ENCODE assay signal across 22 cellular contexts in the genomic region with DNA sequence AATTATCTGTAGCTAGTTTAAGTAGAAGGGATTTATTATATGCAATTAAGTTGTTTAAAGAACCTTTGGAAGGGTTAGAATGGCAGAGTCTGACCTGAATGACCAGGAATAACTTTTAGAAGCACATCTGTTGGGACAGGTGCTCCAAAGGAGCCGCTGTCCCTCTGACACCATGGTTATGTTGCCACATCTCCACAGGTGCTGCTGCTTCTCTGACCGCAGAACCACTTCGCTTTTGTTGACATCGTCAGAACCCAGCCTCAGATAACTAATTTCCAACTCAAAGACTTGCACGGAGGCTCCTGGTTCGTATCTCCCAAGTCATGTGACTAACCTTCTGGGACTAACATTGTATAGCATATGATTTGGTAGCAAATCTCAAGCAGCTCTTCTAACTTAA. TPM values are rescaled to one million over a fixed set of nuclear protein-coding genes. Genes with fewer than 3 reads are reported as not detected.
"Had no signal": no experiment of that assay in that cellular context is flagged by ENCODE, and none has a peak within 500 bp of the region (broad histone marks: within the 10 kb centered on the region; RNA-seq: fewer than 3 reads in every experiment).

No MANE protein-coding gene starts in this region.

RNA-seq across cellular contexts. Expression of a gene that starts 13.9 kb away (rescaled TPM):
- total RNA-seq: kidney epithelial cell; left ventricle myocardium inferior; lower leg skin; lung; mesothelial cell of epicardium; naive thymus-derived CD4-positive, alpha-beta T cell; natural killer cell treated with Interleukin-12 subunit alpha and Interleukin-12 subunit beta and Interleukin-15 and Interleukin-18, amount 100 ng/mL, for 72 hours; omental fat pad; ovary; progenitor cell of endocrine pancreas; pulmonary artery endothelial cell; renal cortical epithelial cell; right atrium auricular region; right lobe of liver; skeletal muscle tissue; smooth muscle cell; temporal lobe; tibial nerve; ureter; uterus had no signal
- polyA plus RNA-seq: lung; naive thymus-derived CD4-positive, alpha-beta T cell; neural cell; ovary; smooth muscle cell; thymus had no signal
